12 cellular contexts compared by ENCODE assay signal in the genomic region with DNA sequence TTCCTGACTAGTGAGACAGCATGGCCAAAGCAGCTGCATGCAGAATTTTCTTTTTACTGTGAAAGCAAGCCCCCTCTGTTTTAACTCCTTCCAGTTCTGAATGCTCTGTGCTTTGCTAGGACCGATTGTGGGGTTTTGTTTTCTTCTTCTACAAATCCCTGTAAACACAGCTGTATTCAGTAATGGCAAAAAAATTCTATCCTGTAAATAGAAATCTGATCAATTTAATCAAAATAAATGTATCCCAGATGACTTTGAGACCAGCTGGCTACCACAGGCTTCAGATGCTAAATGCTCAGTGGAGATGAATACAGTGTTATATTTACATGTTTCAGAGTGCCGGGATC.
DNase-seq lines count a peak whose midpoint lies in the region; ATAC-seq lines count a peak whose summit lies in the region.
"Had no signal": no experiment of that assay in that cellular context is flagged by ENCODE, and none has a peak within 500 bp of the region (broad histone marks: within the 10 kb centered on the region; RNA-seq: fewer than 3 reads in every experiment).

No MANE protein-coding gene starts in this region.

- no peaks in the 10 kb centered on the region for H3K36me3 ChIP-seq in SK-N-MC (ENCODE audit: insufficient read depth, low read length)

- H3K36me3 Mint-ChIP-seq in activated CD4-positive, alpha-beta T cell treated with anti-CD3 and anti-CD28 coated beads, Interleukin-2, amount 10 ng/mL, durations not matched to agents 24 days and 14 days (ENCODE audit: low read depth) = peaks cover 2% of the 10 kb centered on the region

- H3K27ac ChIP-seq in SK-N-MC = no peak overlapping the region
- peak overlapping the region in 12 of 21 experiments; percentile 8 to 91 (median 74) for H3K27ac ChIP-seq in skin epidermis
- H3K27ac ChIP-seq: KMS-11 had no signal

- H3K9me3 ChIP-seq in SK-N-MC (ENCODE audit: low read depth, low read length) = no peaks in the 10 kb centered on the region

- peaks cover 10% of the 10 kb centered on the region for H3K4me1 Mint-ChIP-seq in activated CD4-positive, alpha-beta T cell treated with anti-CD3 and anti-CD28 coated beads, Interleukin-2, amount 10 ng/mL, durations not matched to agents 24 days and 14 days

- ATAC-seq in HG03280 (IDR thresholded peaks at IDR 0.05; ENCODE audit: unreplicated experiment) = no peak

- peak overlapping the region; percentile 87 for H3K4me3 Mint-ChIP-seq in activated CD4-positive, alpha-beta T cell treated with anti-CD3 and anti-CD28 coated beads, Interleukin-2, amount 10 ng/mL, durations not matched to agents 24 days and 14 days
- H3K4me3 Mint-ChIP-seq: activated B cell treated with CpG ODN at 0.5 μM for 24 hours had no signal

- H3K9ac ChIP-seq in SK-N-MC (ENCODE audit: insufficient read length) = no peak overlapping the region
- H3K9ac ChIP-seq: KMS-11 had no signal

- intact Hi-C loops in activated CD4-positive, alpha-beta T cell treated with anti-CD3 and anti-CD28 coated beads, Interleukin-2, amount 10 ng/mL, durations not matched to agents 24 days and 14 days (cut with micrococcal nuclease) = loop anchor here (5.0 kb wide), 1 partner anchor 555 kb away; the partner anchor contains the start of gene SOX4

- H3K4me3 ChIP-seq in SK-N-MC = peak overlapping the region; percentile 74
- H3K4me3 ChIP-seq in skin epidermis = peak overlapping the region; percentile 14 to 42 (median 28)

- no peak for DNase-seq in activated CD4-positive, alpha-beta T cell treated with anti-CD3 and anti-CD28 coated beads, Interleukin-2, amount 10 ng/mL, durations not matched to agents 24 days and 14 days
- no peak for DNase-seq in activated CD4-positive, alpha-beta T cell treated with anti-CD3 and anti-CD28 coated beads, Interleukin-2, amount 50 U/mL, for 4 hours
- no peak for DNase-seq in SK-N-MC (ENCODE audit: low read depth, low spot score)
- DNase-seq in fibroblast of peridontal ligament (ENCODE audit: extremely low read depth) = peak; percentile 87
- DNase-seq in ecto neural progenitor cell (ENCODE audit: low spot score) = no peak
- DNase-seq in NCI-H82 treated with DMSO at 0.1 percent for 48 hours (lab: John Stamatoyannopoulos, UW; ENCODE audit: unreplicated experiment) = no peak
- DNase-seq: activated B cell treated with CpG ODN at 0.5 μM for 24 hours, activated gamma-delta T cell treated with Interleukin-2 at 50 U/mL for 16 hours, NCI-H226 had no signal

- no peaks in the 10 kb centered on the region for H3K9me3 Mint-ChIP-seq in activated CD4-positive, alpha-beta T cell treated with anti-CD3 and anti-CD28 coated beads, Interleukin-2, amount 10 ng/mL, durations not matched to agents 24 days and 14 days
- H3K9me3 Mint-ChIP-seq: activated B cell treated with CpG ODN at 0.5 μM for 24 hours had no signal

- H3K27me3 Mint-ChIP-seq in activated CD4-positive, alpha-beta T cell treated with anti-CD3 and anti-CD28 coated beads, Interleukin-2, amount 10 ng/mL, durations not matched to agents 24 days and 14 days = peaks cover 40% of the 10 kb centered on the region

- H3K27ac Mint-ChIP-seq in activated CD4-positive, alpha-beta T cell treated with anti-CD3 and anti-CD28 coated beads, Interleukin-2, amount 10 ng/mL, durations not matched to agents 24 days and 14 days = no peak overlapping the region
- H3K27ac Mint-ChIP-seq: activated B cell treated with CpG ODN at 0.5 μM for 24 hours had no signal
